Comparison of ENCODE assay signal across 10 cellular contexts in the genomic region with DNA sequence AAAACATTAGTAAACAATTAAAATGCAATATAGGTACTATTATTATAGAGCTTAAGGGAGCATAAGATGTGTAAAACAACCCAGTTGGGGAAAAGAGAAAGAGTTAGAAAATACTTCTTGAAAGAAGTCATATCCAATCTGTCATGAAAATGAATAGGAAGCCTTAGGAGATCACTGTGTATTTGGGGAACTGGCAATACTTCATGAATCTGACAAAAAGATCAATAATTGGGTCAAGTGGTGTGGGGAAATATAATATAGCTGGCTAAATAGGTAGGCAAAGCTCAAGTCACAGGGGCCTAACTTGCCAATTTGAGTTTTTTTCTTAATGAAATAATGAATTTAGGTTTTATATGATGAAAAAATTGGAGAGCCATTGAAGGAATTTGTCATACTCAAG.
"Had no signal": no experiment of that assay in that cellular context is flagged by ENCODE, and none has a peak within 500 bp of the region (broad histone marks: within the 10 kb centered on the region; RNA-seq: fewer than 3 reads in every experiment).

No MANE protein-coding gene starts in this region.

- H3K4me3 ChIP-seq: GM23248, HAP-1 had no signal

- H3K4me3 Mint-ChIP-seq: HFFc6, IgD-negative memory B cell had no signal

- H3K27me3 Mint-ChIP-seq: IgD-negative memory B cell had no signal

- H3K4me2 ChIP-seq: KMS-11 had no signal

- ATAC-seq: HCT116 had no signal

- DNase-seq: GM23248, GOT3, H7, HFFc6, KBM-7 had no signal

- H2AFZ ChIP-seq: GM23248 had no signal

- H3K27ac Mint-ChIP-seq: HFFc6, IgD-negative memory B cell had no signal

- H3K9me3 Mint-ChIP-seq: HFFc6, IgD-negative memory B cell had no signal

- H3K27ac ChIP-seq: GM23248, HL-60, KMS-11 had no signal

- H3K9ac ChIP-seq: GM23248, KMS-11 had no signal
